In the genomic region with DNA sequence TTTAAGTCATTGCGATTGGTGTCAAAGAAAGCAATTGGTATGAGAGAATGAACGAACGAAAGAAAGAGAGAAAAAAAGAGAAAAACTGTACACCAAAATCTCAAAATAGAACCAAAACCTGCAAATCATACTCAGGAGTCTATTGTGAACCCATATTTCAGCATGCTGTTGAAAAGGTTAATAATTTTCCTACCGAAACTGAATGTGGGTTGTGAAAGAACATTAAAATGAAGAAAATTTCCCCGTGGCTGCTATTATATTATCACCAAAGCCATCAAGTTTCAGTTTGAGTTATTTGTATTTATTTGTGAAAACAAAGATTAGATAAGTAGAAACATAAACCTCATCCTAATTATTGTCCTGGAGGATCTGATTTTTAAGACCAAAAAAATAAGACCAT, we compare ENCODE assay signal across 7 cellular contexts.
ATAC-seq lines count a peak whose summit lies in the region.

No MANE protein-coding gene starts in this region.

- peak; percentile 67 for ATAC-seq in GM18870 (IDR thresholded peaks at IDR 0.05; ENCODE audit: unreplicated experiment)
- peak; percentile 49 for ATAC-seq in GM19324 (IDR thresholded peaks at IDR 0.05; ENCODE audit: low FRiP score, unreplicated experiment)
- peak; percentile 39 for ATAC-seq in GM21528 (IDR thresholded peaks at IDR 0.05; ENCODE audit: low FRiP score, unreplicated experiment)
- peak; percentile 64 for ATAC-seq in HG02759 (IDR thresholded peaks at IDR 0.05; ENCODE audit: unreplicated experiment)
- peak; percentile 64 for ATAC-seq in HG02943 (IDR thresholded peaks at IDR 0.05; ENCODE audit: low read depth, unreplicated experiment)
- peak; percentile 71 for ATAC-seq in HG03135 (IDR thresholded peaks at IDR 0.05; ENCODE audit: unreplicated experiment)
- ATAC-seq in HG03521 (IDR thresholded peaks at IDR 0.05; ENCODE audit: unreplicated experiment): peak; percentile 35

Comparison
In these comparisons a context has a peak if more than half of its experiments do, and no peak if none do; other contexts are left out.
1. Peak in every context shown above with its lines: ATAC-seq.